In genomic region chr3:25582242-25582641, GRCh38 we compare ENCODE assay signal across 1 cellular context.
TF ChIP-seq lines count a peak whose summit lies in the region.

No MANE protein-coding gene starts in this region.

TF ChIP-seq in K562, 482 proteins besides CTCF, POLR2A, EP300 and RAD21 (continued from another document and continues in another):
- no peak for TF ChIP-seq TFE3 (CRISPR knock-in tag; IDR thresholded peaks at IDR 0.05)
- no peak for TF ChIP-seq CGGBP1 (CRISPR knock-in tag; IDR thresholded peaks at IDR 0.05)
- TF ChIP-seq ZNF57 (CRISPR knock-in tag; IDR thresholded peaks at IDR 0.05), result no peak
- no peak for TF ChIP-seq RBM34 (IDR thresholded peaks at IDR 0.05; ENCODE audit: borderline replicate concordance, insufficient read depth, low read length)
- TF ChIP-seq NR1H2 (CRISPR knock-in tag; IDR thresholded peaks at IDR 0.05), result no peak
- no peak for TF ChIP-seq BRD4 (IDR thresholded peaks at IDR 0.05)
- TF ChIP-seq ZNF766 (CRISPR knock-in tag; conservative IDR thresholded peaks at IDR 0.05), result peak; percentile 50; the same call in 1 of the 2 replicates
- TF ChIP-seq ZNF232 (CRISPR knock-in tag; IDR thresholded peaks at IDR 0.05), result no peak
- no peak for TF ChIP-seq U2AF1 (optimal IDR thresholded peaks at IDR 0.05; ENCODE audit: low read depth, low read length)
- TF ChIP-seq EP400 (IDR thresholded peaks at IDR 0.05), result no peak
- no peak for TF ChIP-seq SP2 (IDR thresholded peaks at IDR 0.05; ENCODE audit: extremely low read depth, low read depth, low read length, poor library complexity, severe bottlenecking)
- TF ChIP-seq NR2C1 (IDR thresholded peaks at IDR 0.05), result peak; percentile 51; the same call in 1 of the 2 replicates
- peak; percentile 90 for TF ChIP-seq NR2C1 (tag; IDR thresholded peaks at IDR 0.05)
- TF ChIP-seq ZBTB26 (CRISPR knock-in tag; IDR thresholded peaks at IDR 0.05), result no peak
- TF ChIP-seq NCOA4 (IDR thresholded peaks at IDR 0.05; ENCODE audit: partially characterized antibody), result no peak
- TF ChIP-seq ZNF133 (CRISPR knock-in tag; IDR thresholded peaks at IDR 0.05), result no peak
- no peak for TF ChIP-seq ID3 (CRISPR knock-in tag; IDR thresholded peaks at IDR 0.05)
- TF ChIP-seq ID3 (tag; IDR thresholded peaks at IDR 0.05), result no peak
- TF ChIP-seq HDAC3 (IDR thresholded peaks at IDR 0.05; ENCODE audit: borderline replicate concordance, partially characterized antibody), result peak; percentile 28
- TF ChIP-seq ETV6 (IDR thresholded peaks at IDR 0.05; ENCODE audit: borderline replicate concordance in 1 of 2, low read depth in 2 of 2, low read length in 1 of 2), result no peak
- no peak for TF ChIP-seq ETV6 (CRISPR knock-in tag; IDR thresholded peaks at IDR 0.05; ENCODE audit: borderline replicate concordance)
- TF ChIP-seq ZNF511 (CRISPR knock-in tag; IDR thresholded peaks at IDR 0.05), result no peak
- TF ChIP-seq C11orf30 (IDR thresholded peaks at IDR 0.05; ENCODE audit: low read depth), result peak; percentile 94
- TF ChIP-seq SAFB2 (IDR thresholded peaks at IDR 0.05; ENCODE audit: borderline replicate concordance, low read depth, low read length, severe bottlenecking), result no peak
- no peak for TF ChIP-seq IRF9 (tag; IDR thresholded peaks at IDR 0.05)
- TF ChIP-seq TSHZ1 (CRISPR knock-in tag; IDR thresholded peaks at IDR 0.05), result no peak
- TF ChIP-seq NCOA6 (IDR thresholded peaks at IDR 0.05), result no peak
- TF ChIP-seq ZNF518B (CRISPR knock-in tag; IDR thresholded peaks at IDR 0.05), result no peak
- no peak for TF ChIP-seq MCM7 (IDR thresholded peaks at IDR 0.05)
- TF ChIP-seq ZNF707 (CRISPR knock-in tag; conservative IDR thresholded peaks at IDR 0.05), result no peak
- TF ChIP-seq HNRNPLL (IDR thresholded peaks at IDR 0.05; ENCODE audit: low read depth, low read length, poor library complexity, severe bottlenecking), result no peak
- no peak for TF ChIP-seq KDM5B (IDR thresholded peaks at IDR 0.05; ENCODE audit: insufficient replicate concordance, low read depth, low read length)
- no peak for TF ChIP-seq CHCHD3 (CRISPR knock-in tag; IDR thresholded peaks at IDR 0.05)
- no peak for TF ChIP-seq E2F6 (IDR thresholded peaks at IDR 0.05; ENCODE audit: borderline replicate concordance in 1 of 2, extremely low read depth in 1 of 2, insufficient read depth in 1 of 2, insufficient read length in 1 of 2, low read depth in 1 of 2, low read length in 1 of 2, poor library complexity in 1 of 2, severe bottlenecking in 1 of 2)
- TF ChIP-seq PHF20 (IDR thresholded peaks at IDR 0.05; ENCODE audit: partially characterized antibody), result no peak
- TF ChIP-seq CEBPB (tag; IDR thresholded peaks at IDR 0.05), result peak; percentile 78
- no peak for TF ChIP-seq PURB (CRISPR knock-in tag; IDR thresholded peaks at IDR 0.05; ENCODE audit: low read depth)
- no peak for TF ChIP-seq TGIF2 (CRISPR knock-in tag; IDR thresholded peaks at IDR 0.05)
- TF ChIP-seq SMARCA5 (IDR thresholded peaks at IDR 0.05), result no peak
- TF ChIP-seq TEAD4 (IDR thresholded peaks at IDR 0.05; ENCODE audit: low read length), result peak; percentile 43; the same call in 1 of the 2 replicates
- no peak for TF ChIP-seq TEAD4 (CRISPR knock-in tag; IDR thresholded peaks at IDR 0.05; ENCODE audit: borderline replicate concordance)
- TF ChIP-seq VEZF1 (CRISPR knock-in tag; IDR thresholded peaks at IDR 0.05), result peak; percentile 23; the same call in 1 of the 2 replicates
- no peak for TF ChIP-seq GTF2B (IDR thresholded peaks at IDR 0.05; ENCODE audit: extremely low read depth, insufficient read length)
- TF ChIP-seq ESRRB (CRISPR knock-in tag; IDR thresholded peaks at IDR 0.05; ENCODE audit: borderline replicate concordance), result no peak
- no peak for TF ChIP-seq KAT7 (CRISPR knock-in tag; IDR thresholded peaks at IDR 0.05; ENCODE audit: borderline replicate concordance)
- no peak for TF ChIP-seq GATA2 (CRISPR knock-in tag; IDR thresholded peaks at IDR 0.05)
- TF ChIP-seq NFIC (IDR thresholded peaks at IDR 0.05), result peak; percentile 96
- no peak for TF ChIP-seq THRB (CRISPR knock-in tag; conservative IDR thresholded peaks at IDR 0.05)
- no peak for TF ChIP-seq XRCC5 (IDR thresholded peaks at IDR 0.05; ENCODE audit: low read depth, low read length)
- TF ChIP-seq JUND (IDR thresholded peaks at IDR 0.05; ENCODE audit: borderline replicate concordance, low read depth, low read length), result peak; percentile 95
- peak; percentile 97 for TF ChIP-seq JUND (tag; IDR thresholded peaks at IDR 0.05; ENCODE audit: borderline replicate concordance, low read depth, low read length)
